In genomic region chr6:96450760-96451116, GRCh38 we compare ENCODE assay signal across 19 cellular contexts.
"Had no signal": no experiment of that assay in that cellular context is flagged by ENCODE, and none has a peak within 500 bp of the region (broad histone marks: within the 10 kb centered on the region; RNA-seq: fewer than 3 reads in every experiment).

No MANE protein-coding gene starts in this region.

- H3K27me3 ChIP-seq: colonic mucosa, foreskin keratinocyte, pancreas, spleen, testis, tibial nerve had no signal

- DNase-seq: colonic mucosa; dermis blood vessel endothelial cell; immature natural killer cell; left cardiac atrium; left ventricle myocardium superior; mesendoderm; naive thymus-derived CD4-positive, alpha-beta T cell; spleen; stimulated activated CD4-positive, alpha-beta T cell treated with anti-CD3 and anti-CD28 coated beads, Interleukin-15, amount 100 ng/mL, for 24 hours; stimulated activated CD4-positive, alpha-beta T cell treated with anti-CD3 and anti-CD28 coated beads, Interleukin-1b, Interleukin-23, amount 100 ng/mL, for 48 hours; stimulated activated CD4-positive, alpha-beta T cell treated with anti-CD3 and anti-CD28 coated beads, Interleukin-4, amount 100 ng/mL, for 24 hours; testis had no signal

- H3K27ac ChIP-seq: colonic mucosa, foreskin keratinocyte, pancreas, spleen, testis, tibial nerve had no signal

- H3K4me3 ChIP-seq: colonic mucosa, pancreas, spleen, testis, tibial nerve had no signal

- H3K4me3 Mint-ChIP-seq: immature natural killer cell; naive thymus-derived CD4-positive, alpha-beta T cell; stimulated activated memory B cell treated with anti-CD40 and anti-IgM and Interleukin-4, amounts not matched to agents 10 μg/mL and 1 μg/mL and 100 μg/mL, for 72 hours; stimulated activated naive CD8-positive, alpha-beta T cell treated with anti-CD3 and anti-CD28 coated beads, Interleukin-15, Interleukin-2, amounts not matched to agents 100 ng/mL and 50 ng/mL, for 24 hours had no signal

- H3K4me1 Mint-ChIP-seq: immature natural killer cell; naive thymus-derived CD4-positive, alpha-beta T cell; stimulated activated memory B cell treated with anti-CD40 and anti-IgM and Interleukin-4, amounts not matched to agents 10 μg/mL and 1 μg/mL and 100 μg/mL, for 72 hours had no signal

- H3K27me3 Mint-ChIP-seq: progenitor cell of endocrine pancreas; stimulated activated memory B cell treated with anti-CD40 and anti-IgM and Interleukin-4, amounts not matched to agents 10 μg/mL and 1 μg/mL and 100 μg/mL, for 72 hours; stimulated activated naive CD8-positive, alpha-beta T cell treated with anti-CD3 and anti-CD28 coated beads, Interleukin-15, Interleukin-2, amounts not matched to agents 100 ng/mL and 50 ng/mL, for 24 hours had no signal

- ATAC-seq: foreskin keratinocyte; left ventricle myocardium superior; naive thymus-derived CD4-positive, alpha-beta T cell; pancreas; stimulated activated memory B cell treated with anti-CD40 and anti-IgM and Interleukin-4, amounts not matched to agents 10 μg/mL and 1 μg/mL and 100 μg/mL, for 72 hours had no signal

- H3K4me1 ChIP-seq: colonic mucosa, foreskin keratinocyte, pancreas, spleen, testis had no signal

- H3K36me3 ChIP-seq: colonic mucosa, pancreas, spleen, tibial nerve had no signal

- FAIRE-seq: keratinocyte, pancreas had no signal

- H3K27ac Mint-ChIP-seq: immature natural killer cell; naive thymus-derived CD4-positive, alpha-beta T cell; progenitor cell of endocrine pancreas; stimulated activated memory B cell treated with anti-CD40 and anti-IgM and Interleukin-4, amounts not matched to agents 10 μg/mL and 1 μg/mL and 100 μg/mL, for 72 hours; stimulated activated naive CD8-positive, alpha-beta T cell treated with anti-CD3 and anti-CD28 coated beads, Interleukin-15, Interleukin-2, amounts not matched to agents 100 ng/mL and 50 ng/mL, for 24 hours had no signal

- H3K9me3 ChIP-seq: colonic mucosa, pancreas, testis had no signal

- H3K36me3 Mint-ChIP-seq: immature natural killer cell; stimulated activated memory B cell treated with anti-CD40 and anti-IgM and Interleukin-4, amounts not matched to agents 10 μg/mL and 1 μg/mL and 100 μg/mL, for 72 hours had no signal
